Comparison of ENCODE assay signal across 9 cellular contexts in the genomic region with DNA sequence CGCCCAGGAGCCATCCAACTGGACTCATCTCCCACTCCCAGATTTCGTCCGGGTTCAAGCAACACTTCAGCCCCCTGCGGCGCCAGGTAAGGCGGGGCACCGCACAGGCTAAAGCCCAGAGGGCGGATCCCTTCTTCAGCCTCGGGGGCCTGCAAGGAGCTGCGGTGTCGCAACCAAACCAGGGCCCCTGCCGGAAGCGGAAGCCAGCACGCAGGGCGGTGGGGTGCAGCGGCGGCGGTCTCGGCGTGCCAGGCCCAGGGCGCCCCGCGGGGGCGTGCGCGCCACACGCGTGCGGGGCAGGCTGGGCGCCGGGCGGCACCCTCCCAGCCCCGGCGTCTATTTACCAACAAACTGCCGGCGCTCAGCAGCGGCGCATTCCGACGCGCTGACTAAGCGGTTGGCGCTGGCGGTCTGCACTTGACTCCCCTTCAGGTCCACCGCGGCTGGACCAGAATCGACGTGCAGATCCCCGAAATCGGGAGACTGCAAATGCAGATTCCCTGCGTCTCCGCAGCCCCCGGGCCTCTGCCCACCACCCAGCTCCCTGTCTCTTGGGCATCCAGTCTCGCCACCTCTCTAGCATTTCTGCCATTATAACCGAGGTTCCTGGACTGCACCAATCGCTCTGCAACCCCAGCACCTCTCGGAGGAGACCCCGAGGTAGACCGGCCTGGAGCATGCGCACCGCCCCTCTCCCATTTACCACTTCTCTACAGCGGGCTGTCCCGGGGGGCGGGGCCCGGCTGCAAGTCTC. TPM values are rescaled to one million over a fixed set of nuclear protein-coding genes. Genes with fewer than 3 reads are reported as not detected.
A peak's percentile ranks its signal among the peaks of the same experiment; 100 is the strongest.
DNase-seq lines count a peak whose midpoint lies in the region; ATAC-seq, FAIRE-seq and TF ChIP-seq lines count a peak whose summit lies in the region.
"Had no signal": no experiment of that assay in that cellular context is flagged by ENCODE, and none has a peak within 500 bp of the region (broad histone marks: within the 10 kb centered on the region; RNA-seq: fewer than 3 reads in every experiment).

No MANE protein-coding gene starts in this region.

- BruUV-seq in endothelial cell of umbilical vein (replicated peaks; lab: Mats Ljungman, UMichigan): no TSS peak

- TF ChIP-seq POLR2A in endothelial cell of umbilical vein (IDR thresholded peaks at IDR 0.05; ENCODE audit: low read depth, low read length): no peak

- H3K4me2 ChIP-seq in endothelial cell of umbilical vein (ENCODE audit: insufficient read depth, low read length): peak overlapping the region; percentile 18

- H3K9ac ChIP-seq in endothelial cell of umbilical vein (replicated peaks; ENCODE audit: extremely low read depth, insufficient read depth, low read length): no peak overlapping the region

- no peaks in the 10 kb centered on the region for H3K4me1 ChIP-seq in endothelial cell of umbilical vein (ENCODE audit: control insufficient read depth, extremely low read depth, insufficient read depth, low read length)

- no peaks in the 10 kb centered on the region for H3K9me3 Mint-ChIP-seq in HFFc6
- peaks cover 0 to 16% (median 0%) of the 10 kb centered on the region in 9 donors for H3K9me3 Mint-ChIP-seq in naive thymus-derived CD8-positive, alpha-beta T cell

- no peaks in the 10 kb centered on the region for H3K79me2 ChIP-seq in endothelial cell of umbilical vein (ENCODE audit: control insufficient read depth, insufficient read depth, low read length)

- H3K27me3 ChIP-seq in endothelial cell of umbilical vein (ENCODE audit: control insufficient read depth in 2 of 2, insufficient read depth in 2 of 2, low read length in 2 of 2): peaks cover 92 to 96% of the 10 kb centered on the region in 2 experiments

- peak overlapping the region in 1 of 3 experiments; percentile 16 for H3K4me3 ChIP-seq in endothelial cell of umbilical vein (replicated peaks in 1 of 3; ENCODE audit: insufficient read depth in 1 of 3, low read depth in 1 of 3, low read length in 3 of 3)

- intact Hi-C loops in endothelial cell of umbilical vein (cut with micrococcal nuclease): no loop called here

- no peaks in the 10 kb centered on the region for H3K4me1 Mint-ChIP-seq in HFFc6 (ENCODE audit: low read depth)
- peaks cover 29 to 88% (median 67%) of the 10 kb centered on the region in 4 donors for H3K4me1 Mint-ChIP-seq in naive thymus-derived CD8-positive, alpha-beta T cell

- H4K20me1 ChIP-seq in endothelial cell of umbilical vein (replicated peaks; ENCODE audit: control insufficient read depth, extremely low read depth, insufficient read depth, low read length): no peaks in the 10 kb centered on the region

- no peak overlapping the region for H3K27ac ChIP-seq in endothelial cell of umbilical vein (ENCODE audit: insufficient read depth, low read depth, low read length)

- H3K9me1 ChIP-seq in endothelial cell of umbilical vein (replicated peaks; ENCODE audit: control insufficient read depth, extremely low read depth, insufficient read depth, low read length): no peaks in the 10 kb centered on the region

- DNase-seq in DMS114 treated with DMSO at 0.1 percent for 48 hours (lab: John Stamatoyannopoulos, UW; ENCODE audit: unreplicated experiment) (peak; percentile 60), HFFc6 (peak; percentile 47), NCI-H774 (lab: John Stamatoyannopoulos, UW) (peak; percentile 57), endothelial cell of umbilical vein (ENCODE audit: low read depth, low spot score) (peak; percentile 38)
- peak; percentile 27 to 50 for DNase-seq in activated CD8-positive, alpha-beta memory T cell treated with anti-CD3 and anti-CD28 coated beads for 4 hours (ENCODE audit: low read depth in 2 of 2)
- DNase-seq in naive thymus-derived CD8-positive, alpha-beta T cell: peak; percentile 56 to 87 (median 74)
- peak; percentile 85 for DNase-seq in stimulated activated naive CD8-positive, alpha-beta T cell treated with anti-CD3 and anti-CD28 coated beads, Interleukin-15, Interleukin-2, amounts not matched to agents 100 U/mL and 50 U/mL, for 24 hours

- POLR2A ChIA-PET in endothelial cell of umbilical vein (lab: Charles Lee): no interaction called here
- POLR2A ChIA-PET in naive thymus-derived CD8-positive, alpha-beta T cell (lab: Charles Lee): no interaction called here

- CTCF ChIA-PET in endothelial cell of umbilical vein (lab: Charles Lee): interaction anchor here (1.2 kb wide), 1 partner anchor 28 kb away, joined by 3 read pairs; no protein-coding TSS in a partner anchor

- TF ChIP-seq CTCF in HFFc6 (IDR thresholded peaks at IDR 0.05) (no peak), endothelial cell of umbilical vein (IDR thresholded peaks at IDR 0.05; ENCODE audit: extremely low read depth in 1 of 2, insufficient read depth in 1 of 2, low read depth in 1 of 2, low read length in 2 of 2) (no peak)

- peaks cover 80% of the 10 kb centered on the region for H3K27me3 Mint-ChIP-seq in HFFc6 (ENCODE audit: insufficient read depth)
- peaks cover 42 to 90% (median 65%) of the 10 kb centered on the region in 5 donors for H3K27me3 Mint-ChIP-seq in naive thymus-derived CD8-positive, alpha-beta T cell

- H3K36me3 Mint-ChIP-seq in HFFc6 (ENCODE audit: low read depth): peaks cover 4% of the 10 kb centered on the region; the same call in 1 of the 2 replicates
- H3K36me3 Mint-ChIP-seq in naive thymus-derived CD8-positive, alpha-beta T cell: peaks cover 0 to 4% (median 3%) of the 10 kb centered on the region in 3 donors

- no peaks in the 10 kb centered on the region for H3K36me3 ChIP-seq in endothelial cell of umbilical vein (ENCODE audit: control insufficient read depth in 2 of 2, extremely low read depth in 1 of 2, insufficient read depth in 2 of 2, low read length in 2 of 2)

- H3K4me3 Mint-ChIP-seq in HFFc6: peak overlapping the region; percentile 76
- peak overlapping the region; percentile 83 to 94 (median 90) for H3K4me3 Mint-ChIP-seq in naive thymus-derived CD8-positive, alpha-beta T cell

- peak; percentile 75 to 84 for ATAC-seq in naive thymus-derived CD8-positive, alpha-beta T cell
- peak; percentile 79 for ATAC-seq in stimulated activated naive CD8-positive, alpha-beta T cell treated with anti-CD3 and anti-CD28 coated beads, Interleukin-15, Interleukin-2, amounts not matched to agents 100 U/mL and 50 U/mL, for 24 hours
- ATAC-seq in GM21786 (IDR thresholded peaks at IDR 0.05; ENCODE audit: unreplicated experiment): no peak

- H2AFZ ChIP-seq in endothelial cell of umbilical vein (ENCODE audit: low read depth, low read length): no peak overlapping the region

- FAIRE-seq in endothelial cell of umbilical vein (lab: Jason Lieb, UNC): peak; percentile 85
- FAIRE-seq: endometrium had no signal

- peak overlapping the region; percentile 16 for H3K27ac Mint-ChIP-seq in HFFc6
- peak overlapping the region in 8 of 10 donors; percentile 46 to 89 (median 77) for H3K27ac Mint-ChIP-seq in naive thymus-derived CD8-positive, alpha-beta T cell

- H3K9me3 ChIP-seq in endothelial cell of umbilical vein (replicated peaks; ENCODE audit: control insufficient read depth, insufficient read depth, low read length): no peaks in the 10 kb centered on the region

- dilution Hi-C loops in endothelial cell of umbilical vein (cut with MboI; ENCODE audit: extremely low pct_ligation_motif_present, low sequenced_read_pairs): no loop called here

TF ChIP-seq in endothelial cell of umbilical vein, 7 proteins besides CTCF, POLR2A, EP300 and RAD21:
- TF ChIP-seq MYC (IDR thresholded peaks at IDR 0.05; ENCODE audit: low read depth, low read length) (no peak), JUN (IDR thresholded peaks at IDR 0.05; ENCODE audit: borderline replicate concordance, insufficient read depth, insufficient read length, low read depth) (no peak), EZH2 (IDR thresholded peaks at IDR 0.05; ENCODE audit: borderline replicate concordance, low read depth, low read length, severe bottlenecking) (peak; percentile 79), GATA2 (IDR thresholded peaks at IDR 0.05; ENCODE audit: insufficient read depth, insufficient read length, low read depth, low read length) (no peak), FOS (IDR thresholded peaks at IDR 0.05; ENCODE audit: borderline replicate concordance, insufficient read depth, low read length) (peak; percentile 14), POLR2AphosphoS5 (IDR thresholded peaks at IDR 0.05; ENCODE audit: insufficient read depth, low read depth, low read length) (peak; percentile 28)
- TF ChIP-seq, protein P1, sequence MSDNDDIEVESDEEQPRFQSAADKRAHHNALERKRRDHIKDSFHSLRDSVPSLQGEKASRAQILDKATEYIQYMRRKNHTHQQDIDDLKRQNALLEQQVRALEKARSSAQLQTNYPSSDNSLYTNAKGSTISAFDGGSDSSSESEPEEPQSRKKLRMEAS (IDR thresholded peaks at IDR 0.05; ENCODE audit: insufficient read depth, insufficient read length): no peak
TF ChIP-seq in endothelial cell of umbilical vein: peak in this region for 3.

RNA-seq across cellular contexts. Expression of a gene that starts 0.4 kb away (rescaled TPM):
- not detected for total RNA-seq in HFFc6 (2021; fragmentation: NEBNext Ultra II Directional; extraction: Animal tissue kit (Norgen Biotek cat#: 25700))
- total RNA-seq in endothelial cell of umbilical vein: not detected in 2 replicates
- not detected in 2 replicates for polyA plus RNA-seq in endothelial cell of umbilical vein
- 0.04 TPM in 1 of 2 replicates, not detected in the other for polyA plus RNA-seq in endothelial cell of umbilical vein (2011; cell fraction: cytosol; rRNA removed)
- polyA plus RNA-seq in endothelial cell of umbilical vein (2011; cell fraction: nucleus; rRNA removed): 0.08 and 0.32 TPM in 2 replicates
- polyA plus RNA-seq in endothelial cell of umbilical vein (2012): not detected in 2 replicates
- polyA minus RNA-seq in endothelial cell of umbilical vein: not detected in 2 replicates
- 2.7 TPM for polyA minus RNA-seq in endothelial cell of umbilical vein (2011; cell fraction: cytosol; rRNA and poly(A)+ RNA removed)
- not detected in 2 replicates for polyA minus RNA-seq in endothelial cell of umbilical vein (2011; cell fraction: nucleus; rRNA and poly(A)+ RNA removed)
- 1 to 10 TPM in 1 of 2 experiments, under 1 TPM in 1; 0.88 to 1.4 TPM for total RNA-seq in naive thymus-derived CD8-positive, alpha-beta T cell
- polyA plus RNA-seq in naive thymus-derived CD8-positive, alpha-beta T cell: under 1 TPM in 1 of 3 donors, not detected in 2; 0.11 TPM

RNA-seq across cellular contexts. Expression of a gene that starts 26.5 kb away (rescaled TPM):
- total RNA-seq in HFFc6 (2021; fragmentation: NEBNext Ultra II Directional; extraction: Animal tissue kit (Norgen Biotek cat#: 25700)): not detected
- total RNA-seq in endothelial cell of umbilical vein: not detected in 2 replicates
- polyA plus RNA-seq in endothelial cell of umbilical vein: not detected in 2 replicates
- polyA plus RNA-seq in endothelial cell of umbilical vein (2011; cell fraction: cytosol; rRNA removed): not detected in 2 replicates
- polyA plus RNA-seq in endothelial cell of umbilical vein (2011; cell fraction: nucleus; rRNA removed): not detected in 2 replicates
- not detected in 2 replicates for polyA plus RNA-seq in endothelial cell of umbilical vein (2012)
- polyA minus RNA-seq in endothelial cell of umbilical vein: not detected in 2 replicates
- polyA minus RNA-seq in endothelial cell of umbilical vein (2011; cell fraction: cytosol; rRNA and poly(A)+ RNA removed): 0.61 TPM
- polyA minus RNA-seq in endothelial cell of umbilical vein (2011; cell fraction: nucleus; rRNA and poly(A)+ RNA removed): not detected in 2 replicates
- under 1 TPM in 1 of 2 experiments, not detected in 1; 0.18 TPM for total RNA-seq in naive thymus-derived CD8-positive, alpha-beta T cell
- under 1 TPM; 0.09 to 0.32 (median 0.26) TPM for polyA plus RNA-seq in naive thymus-derived CD8-positive, alpha-beta T cell
